In genomic region chr20:25083773-25084615, GRCh38 we compare ENCODE assay signal across 8 cellular contexts. TPM values are rescaled to one million over a fixed set of nuclear protein-coding genes. Genes with fewer than 3 reads are reported as not detected.
DNase-seq lines count a peak whose midpoint lies in the region; ATAC-seq and TF ChIP-seq lines count a peak whose summit lies in the region.
"Had no signal": no experiment of that assay in that cellular context is flagged by ENCODE, and none has a peak within 500 bp of the region (broad histone marks: within the 10 kb centered on the region; RNA-seq: fewer than 3 reads in every experiment).

No MANE protein-coding gene starts in this region.

- H3K9me3 Mint-ChIP-seq in endodermal cell, result no peaks in the 10 kb centered on the region

- H3K27ac Mint-ChIP-seq in endodermal cell, result no peak overlapping the region

- H3K4me3 ChIP-seq in endodermal cell (ENCODE audit: low read length), result peak overlapping the region; percentile 73
- H3K4me3 ChIP-seq in psoas muscle, result peak overlapping the region; percentile 2
- H3K4me3 ChIP-seq: GM23248 had no signal

- H3K4me1 ChIP-seq in endodermal cell (ENCODE audit: control insufficient read depth, insufficient read depth, low read length) (no peaks in the 10 kb centered on the region), psoas muscle (peaks cover 13% of the 10 kb centered on the region)

- H3K4me3 Mint-ChIP-seq in endodermal cell, result peak overlapping the region; percentile 24

- no peak for TF ChIP-seq CTCF in GM10266 (IDR thresholded peaks at IDR 0.05; ENCODE audit: control insufficient read depth, insufficient read depth, low read depth, missing control alignments)
- TF ChIP-seq CTCF in endodermal cell (conservative IDR thresholded peaks at IDR 0.05), result peak; percentile 87
- TF ChIP-seq CTCF in psoas muscle (IDR thresholded peaks at IDR 0.05), result no peak

- H3K27me3 ChIP-seq in endodermal cell (ENCODE audit: control insufficient read depth, insufficient read depth, low read length, poor library complexity, severe bottlenecking) (peaks cover 97% of the 10 kb centered on the region), psoas muscle (ENCODE audit: insufficient read depth in 3 of 3, low read length in 2 of 3) (peaks cover 0 to 81% (median 34%) of the 10 kb centered on the region in 3 donors)

- H3K4me1 Mint-ChIP-seq in endodermal cell, result peaks cover 8% of the 10 kb centered on the region

- WGBS in endodermal cell (ENCODE audit: insufficient coverage in 1 of 2, insufficient read length in 1 of 2), 2 experiments, result 7% methylated on average over 31 to 53 of the region's 53 CpGs
- 5 to 6% (median 6%) methylated on average over 53 of the region's 53 CpGs for WGBS in psoas muscle, 3 donors

- no peaks in the 10 kb centered on the region for H3K36me3 Mint-ChIP-seq in endodermal cell (ENCODE audit: low read depth)

- H3K9me3 ChIP-seq in endodermal cell (ENCODE audit: control insufficient read depth, low read length), result no peaks in the 10 kb centered on the region
- H3K9me3 ChIP-seq in psoas muscle, result no peaks in the 10 kb centered on the region

- intact Hi-C loops in psoas muscle (cut with DNase I), result loop anchor here in 1 of 2 donors (5.0 to 10.0 kb wide), 2 partner anchors 93 to 321 kb away; partner anchors contain the start of gene GINS1

- H3K36me3 ChIP-seq in endodermal cell (ENCODE audit: control insufficient read depth, insufficient read depth, low read length) (no peaks in the 10 kb centered on the region), psoas muscle (ENCODE audit: insufficient read depth in 1 of 2, low read depth in 1 of 2) (no peaks in the 10 kb centered on the region)

- peaks cover 96% of the 10 kb centered on the region for H3K27me3 Mint-ChIP-seq in endodermal cell (ENCODE audit: insufficient read depth)

- H3K9ac ChIP-seq in endodermal cell (ENCODE audit: extremely low read depth, low read length, poor library complexity, severe bottlenecking), result no peak overlapping the region
- H3K9ac ChIP-seq: GM23248 had no signal

- DNase-seq in GM10266 (ENCODE audit: extremely low spot score) (peak; percentile 25), NAMALWA (ENCODE audit: low spot score) (peak; percentile 48), endodermal cell (peak; percentile 91), psoas muscle (peak in 1 of 2 donors; percentile 60), DMS153 treated with DMSO at 0.1 percent for 48 hours (lab: John Stamatoyannopoulos, UW; ENCODE audit: unreplicated experiment) (no peak)
- DNase-seq in stimulated activated CD4-positive, alpha-beta T cell treated with anti-CD3 and anti-CD28 coated beads, Interleukin-15, amount 100 ng/mL, for 24 hours, result no peak
- DNase-seq: GM23248 had no signal

- ATAC-seq in psoas muscle (peak in 3 of 4 donors; percentile 55 to 82 (median 64)), GM21390 (IDR thresholded peaks at IDR 0.05; ENCODE audit: unreplicated experiment) (no peak)

- H3K27ac ChIP-seq in endodermal cell (ENCODE audit: low read depth, low read length) (no peak overlapping the region), psoas muscle (no peak overlapping the region)
- H3K27ac ChIP-seq: GM23248 had no signal

RNA-seq across cellular contexts. Expression of gene VSX1, which starts 2.1 kb away (rescaled TPM):
- total RNA-seq in endodermal cell, result not detected
- 0.39 TPM for polyA plus RNA-seq in endodermal cell (2013, experiment 1 of 2)
- not detected for polyA plus RNA-seq in endodermal cell (2013, experiment 2 of 2)
- under 1 TPM in 3 of 4 donors, not detected in 1; 0.41 to 0.52 (median 0.48) TPM for total RNA-seq in psoas muscle
- polyA plus RNA-seq in psoas muscle, result under 1 TPM; 0.04 to 0.07 (median 0.05) TPM
- total RNA-seq: GM23248 had no signal
- polyA plus RNA-seq: GM23248 had no signal

RNA-seq across cellular contexts. Expression of gene ACSS1, which starts 26.1 kb away (rescaled TPM):
- total RNA-seq in endodermal cell (under 1 TPM in 1 of 2 donors, not detected in 1; 0.22 TPM), psoas muscle (10 to 100 TPM; 16.8 to 53.3 (median 39.0) TPM)
- 0.68 TPM for polyA plus RNA-seq in endodermal cell (2013, experiment 1 of 2)
- 0.50 TPM for polyA plus RNA-seq in endodermal cell (2013, experiment 2 of 2)
- 10 to 100 TPM in 2 of 3 donors, 1 to 10 TPM in 1; 8.8 to 15.1 (median 12.2) TPM for polyA plus RNA-seq in psoas muscle

Comparison
In these comparisons a context has a peak if more than half of its experiments do, and no peak if none do; other contexts are left out.
1. DNase-seq: peak in GM10266 (single experiment), NAMALWA (single experiment) and endodermal cell (single experiment); none in stimulated activated CD4-positive, alpha-beta T cell treated with anti-CD3 and anti-CD28 coated beads, Interleukin-15, amount 100 ng/mL, for 24 hours (single experiment) and DMS153 treated with DMSO at 0.1 percent for 48 hours (single experiment).
2. RNA of gene ACSS1, which starts 26.1 kb away (total RNA-seq): 16.8 to 53.3 TPM in psoas muscle; 0.22 TPM in endodermal cell; every median in the first group is over 10 times any median in the second.